15 cellular contexts compared by ENCODE assay signal in the genomic region with DNA sequence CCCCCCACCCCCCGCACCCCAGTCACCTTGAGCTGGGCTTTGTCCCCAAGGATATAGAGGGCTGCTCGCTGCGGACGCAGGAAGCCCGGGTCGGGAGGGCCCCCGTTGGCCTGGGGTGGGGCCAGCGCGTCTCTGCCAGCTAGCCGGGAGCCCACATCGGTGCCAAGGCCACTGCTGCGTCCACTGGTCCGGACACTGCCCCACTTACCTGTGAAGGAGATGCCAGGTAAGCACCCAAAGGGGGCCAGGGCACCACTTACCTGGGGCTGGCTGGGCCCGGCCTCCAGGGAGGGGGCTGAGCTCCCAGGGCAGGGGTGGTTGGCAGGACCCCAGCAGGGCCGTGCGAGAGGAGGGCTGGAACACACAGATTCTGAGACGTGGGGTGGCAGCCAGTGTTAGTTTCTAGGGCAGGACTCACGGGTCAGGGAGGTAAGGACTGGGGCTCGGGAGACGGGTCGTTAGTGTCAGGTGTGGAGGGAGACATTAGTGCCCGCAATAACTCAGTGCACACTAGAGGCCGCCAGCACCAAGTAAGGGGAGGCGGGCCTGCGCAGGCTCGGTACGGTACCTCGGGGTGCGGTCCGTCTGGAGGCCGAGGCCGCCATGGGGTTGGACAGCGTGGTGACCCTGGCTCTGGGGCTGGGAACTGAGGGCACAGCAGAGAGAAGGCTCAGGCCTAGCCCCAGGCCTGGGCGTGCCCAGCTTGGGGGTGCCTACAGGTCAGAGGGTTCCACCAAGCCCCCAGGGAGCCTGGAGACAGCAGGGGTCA. TPM values are rescaled to one million over a fixed set of nuclear protein-coding genes. Genes with fewer than 3 reads are reported as not detected.
A peak's percentile ranks its signal among the peaks of the same experiment; 100 is the strongest.
DNase-seq lines count a peak whose midpoint lies in the region; ATAC-seq and TF ChIP-seq lines count a peak whose summit lies in the region.
"Had no signal": no experiment of that assay in that cellular context is flagged by ENCODE, and none has a peak within 500 bp of the region (broad histone marks: within the 10 kb centered on the region; RNA-seq: fewer than 3 reads in every experiment).

No MANE protein-coding gene starts in this region.

- H3K4me1 ChIP-seq in DND-41 (ENCODE audit: insufficient read depth, low read length) = no peaks in the 10 kb centered on the region
- no peaks in the 10 kb centered on the region for H3K4me1 ChIP-seq in HCT116 (ENCODE audit: control insufficient read depth in 1 of 2, insufficient read depth in 2 of 2, low read length in 2 of 2)
- H3K4me1 ChIP-seq: psoas muscle, upper lobe of right lung had no signal

- POLR2A ChIA-PET in HCT116 (lab: Charles Lee) = no interaction called here
- POLR2A ChIA-PET in activated CD8-positive, alpha-beta T cell treated with anti-CD3 and anti-CD28 coated beads for 36 hours (lab: Charles Lee) = interaction anchor here (1.7 kb wide), 1 partner anchor 13 kb away, joined by 3 read pairs; no protein-coding TSS in a partner anchor

- H3K36me3 ChIP-seq in DND-41 (ENCODE audit: insufficient read depth, low read length) = peaks cover 90% of the 10 kb centered on the region
- H3K36me3 ChIP-seq in HCT116 (ENCODE audit: control insufficient read depth in 1 of 2, insufficient read depth in 2 of 2, low read length in 2 of 2) = peaks cover 19 to 22% of the 10 kb centered on the region in 2 experiments; a peak in 3 of 4 replicates

- no TSS peak for BruUV-seq in HCT116 (replicated peaks; lab: Mats Ljungman, UMichigan)

- H3K4me2 ChIP-seq in DND-41 (ENCODE audit: insufficient read depth, low read length) = no peak overlapping the region
- H3K4me2 ChIP-seq in HCT116 (ENCODE audit: low read length) = no peak overlapping the region

- H3K9me3 ChIP-seq in DND-41 (ENCODE audit: insufficient read depth, low read length, severe bottlenecking) (no peaks in the 10 kb centered on the region), HCT116 (ENCODE audit: control insufficient read depth in 1 of 2, insufficient read depth in 1 of 2, low read depth in 1 of 2, low read length in 2 of 2) (no peaks in the 10 kb centered on the region)
- H3K9me3 ChIP-seq: psoas muscle, upper lobe of right lung had no signal

- no peak overlapping the region for H3K4me3 Mint-ChIP-seq in activated CD8-positive, alpha-beta T cell treated with anti-CD3 and anti-CD28 coated beads for 36 hours
- no peak overlapping the region for H3K4me3 Mint-ChIP-seq in memory B cell
- H3K4me3 Mint-ChIP-seq: activated T-cell treated with anti-CD3 and anti-CD28 coated beads, Interleukin-2, amount 50 U/mL, for 72 hours had no signal

- no peak for TF ChIP-seq POLR2A in HCT116 (IDR thresholded peaks at IDR 0.05; ENCODE audit: borderline replicate concordance, extremely low read depth, insufficient read depth, insufficient read length)

- H3K9ac ChIP-seq in DND-41 (ENCODE audit: low read depth, low read length) (no peak overlapping the region), HCT116 (ENCODE audit: low read length) (no peak overlapping the region)

- H3K9me2 ChIP-seq in HCT116 (ENCODE audit: insufficient read depth) = no peaks in the 10 kb centered on the region

- no peak overlapping the region for H2AFZ ChIP-seq in DND-41 (ENCODE audit: low read depth, low read length)
- H2AFZ ChIP-seq in HCT116 (ENCODE audit: low read depth, low read length, poor library complexity, severe bottlenecking) = no peak overlapping the region

- no peak overlapping the region for H3K27ac Mint-ChIP-seq in activated CD8-positive, alpha-beta T cell treated with anti-CD3 and anti-CD28 coated beads for 36 hours
- H3K27ac Mint-ChIP-seq in memory B cell = peak overlapping the region; percentile 33
- H3K27ac Mint-ChIP-seq: activated T-cell treated with anti-CD3 and anti-CD28 coated beads, Interleukin-2, amount 50 U/mL, for 72 hours had no signal

- no peaks in the 10 kb centered on the region for H3K9me3 Mint-ChIP-seq in activated CD8-positive, alpha-beta T cell treated with anti-CD3 and anti-CD28 coated beads for 36 hours
- H3K9me3 Mint-ChIP-seq in memory B cell = no peaks in the 10 kb centered on the region
- H3K9me3 Mint-ChIP-seq: activated T-cell treated with anti-CD3 and anti-CD28 coated beads, Interleukin-2, amount 50 U/mL, for 72 hours had no signal

- TF ChIP-seq CTCF in DND-41 (IDR thresholded peaks at IDR 0.05; ENCODE audit: borderline replicate concordance, extremely low read depth, low read length, poor library complexity, severe bottlenecking) (peak; percentile 61), HCT116 (IDR thresholded peaks at IDR 0.05 in 2 of 3, conservative IDR thresholded peaks at IDR 0.05 in 1 of 3; ENCODE audit: borderline replicate concordance in 1 of 3, insufficient read depth in 1 of 3, low read depth in 2 of 3, low read length in 2 of 3) (peak in 2 of 3 experiments; percentile 29 to 53; a peak in 3 of 6 replicates)
- TF ChIP-seq CTCF in activated CD8-positive, alpha-beta T cell treated with anti-CD3 and anti-CD28 coated beads for 36 hours (IDR thresholded peaks at IDR 0.05) = peak; percentile 37

- TF ChIP-seq RAD21 in HCT116 (IDR thresholded peaks at IDR 0.05; ENCODE audit: low read depth) = peak; percentile 31

- CTCF ChIA-PET in HCT116 (lab: Charles Lee) = no interaction called here
- CTCF ChIA-PET in activated CD8-positive, alpha-beta T cell treated with anti-CD3 and anti-CD28 coated beads for 36 hours (lab: Charles Lee) = interaction anchor here (0.8 to 2.1 kb wide), 6 partner anchors 10 to 69 kb away, joined by 3 to 6 read pairs (median 3); a partner anchor contains a TSS

- H3K79me2 ChIP-seq in DND-41 (ENCODE audit: insufficient read depth, low read length) (peaks cover 6% of the 10 kb centered on the region; the same call in 1 of the 2 replicates), HCT116 (ENCODE audit: insufficient read depth, low read length) (no peaks in the 10 kb centered on the region)

- peaks cover 14% of the 10 kb centered on the region for H3K4me1 Mint-ChIP-seq in activated CD8-positive, alpha-beta T cell treated with anti-CD3 and anti-CD28 coated beads for 36 hours (ENCODE audit: low read depth)
- H3K4me1 Mint-ChIP-seq in memory B cell = peaks cover 2% of the 10 kb centered on the region

- H4K20me1 ChIP-seq in DND-41 (ENCODE audit: insufficient read depth, low read length) (peaks cover 61% of the 10 kb centered on the region), HCT116 (ENCODE audit: insufficient read depth) (no peaks in the 10 kb centered on the region)

- RAD21 ChIA-PET in HCT116 (lab: Charles Lee; ENCODE audit: low non-redundant PET in 1 of 2, low total read pairs in 2 of 2, uncharacterized antibody in 2 of 2, unreplicated experiment in 2 of 2) = no interaction called here

- no peaks in the 10 kb centered on the region for H3K27me3 ChIP-seq in DND-41 (ENCODE audit: insufficient read depth, low read length, poor library complexity)
- no peaks in the 10 kb centered on the region for H3K27me3 ChIP-seq in HCT116 (ENCODE audit: insufficient read depth, low read length)
- H3K27me3 ChIP-seq: upper lobe of right lung had no signal

- ATAC-seq in DND-41 (ENCODE audit: insufficient read depth, low read depth) (peak; percentile 56), HCT116 (peak; percentile 76), memory B cell (ENCODE audit: low read depth) (peak; percentile 65), HG03139 (IDR thresholded peaks at IDR 0.05; ENCODE audit: unreplicated experiment) (no peak), HG03108 (IDR thresholded peaks at IDR 0.05; ENCODE audit: unreplicated experiment) (no peak)
- ATAC-seq in activated CD8-positive, alpha-beta T cell treated with anti-CD3 and anti-CD28 coated beads for 36 hours = peak; percentile 46
- ATAC-seq: psoas muscle, upper lobe of right lung had no signal

- no peaks in the 10 kb centered on the region for H3K27me3 Mint-ChIP-seq in activated CD8-positive, alpha-beta T cell treated with anti-CD3 and anti-CD28 coated beads for 36 hours
- H3K27me3 Mint-ChIP-seq in memory B cell = no peaks in the 10 kb centered on the region

- intact Hi-C loops in HCT116 (cut with micrococcal nuclease) = no loop called here
- intact Hi-C loops in activated CD8-positive, alpha-beta T cell treated with anti-CD3 and anti-CD28 coated beads for 36 hours (cut with micrococcal nuclease) = no loop called here

- no peak for DNase-seq in DND-41
- no peak for DNase-seq in HCT116 (ENCODE audit: low read depth, low spot score)
- peak; percentile 32 for DNase-seq in activated CD8-positive, alpha-beta T cell treated with anti-CD3 and anti-CD28 coated beads for 36 hours
- DNase-seq in memory B cell (ENCODE audit: low spot score in 2 of 2) = no peak
- no peak for DNase-seq in GM19240 (ENCODE audit: insufficient read length, low spot score)
- no peak for DNase-seq in C1 segment of cervical spinal cord (lab: John Stamatoyannopoulos, UW)
- DNase-seq: caudate nucleus, NCI-H1092 treated with DMSO at 0.1 percent for 48 hours, psoas muscle, upper lobe of right lung had no signal

- H3K4me3 ChIP-seq in DND-41 (ENCODE audit: low read depth in 1 of 2, low read length in 2 of 2) (no peak overlapping the region), HCT116 (replicated peaks in 1 of 2; ENCODE audit: low read depth in 1 of 2, low read length in 2 of 2) (no peak overlapping the region)
- H3K4me3 ChIP-seq: psoas muscle, upper lobe of right lung had no signal

- 0 out of 2 replicates have a peak overlapping the region, but pooled peaks have one; percentile 20 for H3K27ac ChIP-seq in DND-41 (ENCODE audit: low read length)
- H3K27ac ChIP-seq in HCT116 (ENCODE audit: low read depth, low read length) = no peak overlapping the region
- H3K27ac ChIP-seq: psoas muscle, upper lobe of right lung had no signal

- H3K36me3 Mint-ChIP-seq in activated CD8-positive, alpha-beta T cell treated with anti-CD3 and anti-CD28 coated beads for 36 hours (ENCODE audit: low read depth) = peaks cover 37% of the 10 kb centered on the region
- H3K36me3 Mint-ChIP-seq in memory B cell = peaks cover 26% of the 10 kb centered on the region

TF ChIP-seq in HCT116, 20 proteins besides CTCF, POLR2A, EP300 and RAD21 (continues in another document):
- TF ChIP-seq JUND (IDR thresholded peaks at IDR 0.05) (no peak), EGR1 (IDR thresholded peaks at IDR 0.05; ENCODE audit: low read depth) (no peak)

RNA-seq across cellular contexts. Expression of a gene that starts 18.2 kb away (rescaled TPM):
- 91.1 TPM for total RNA-seq in HCT116 (2021; ENCODE audit: unreplicated experiment)
- polyA plus RNA-seq in HCT116 (2012) = 42.3 and 66.1 TPM in 2 replicates
- 100 to 1,000 TPM; 120 TPM for total RNA-seq in activated CD8-positive, alpha-beta T cell treated with anti-CD3 and anti-CD28 coated beads for 36 hours

RNA-seq across cellular contexts. Expression of a gene that starts 24.7 kb away (rescaled TPM):
- total RNA-seq in HCT116 (2021; ENCODE audit: unreplicated experiment) = 12.8 TPM
- 11.4 and 12.1 TPM in 2 replicates for polyA plus RNA-seq in HCT116 (2012)
- 1 to 10 TPM; 5.5 to 6.8 TPM for total RNA-seq in activated CD8-positive, alpha-beta T cell treated with anti-CD3 and anti-CD28 coated beads for 36 hours
- total RNA-seq: frontal cortex had no signal

RNA-seq across cellular contexts. Expression of a gene that starts 30.0 kb away (rescaled TPM):
- total RNA-seq in HCT116 (2021; ENCODE audit: unreplicated experiment) = 0.39 TPM
- 0.17 and 0.56 TPM in 2 replicates for polyA plus RNA-seq in HCT116 (2012)
- total RNA-seq in activated CD8-positive, alpha-beta T cell treated with anti-CD3 and anti-CD28 coated beads for 36 hours = under 1 TPM in 1 of 2 experiments, not detected in 1; 0.29 TPM
- total RNA-seq: frontal cortex, lower leg skin, psoas muscle, upper lobe of right lung had no signal
- polyA plus RNA-seq: psoas muscle had no signal

RNA-seq across cellular contexts. Expression of a gene that starts 50.9 kb away (rescaled TPM):
- 56.9 TPM for total RNA-seq in HCT116 (2021; ENCODE audit: unreplicated experiment)
- polyA plus RNA-seq in HCT116 (2012) = 42.4 and 45.3 TPM in 2 replicates
- 10 to 100 TPM; 48.0 to 48.8 TPM for total RNA-seq in activated CD8-positive, alpha-beta T cell treated with anti-CD3 and anti-CD28 coated beads for 36 hours

RNA-seq across cellular contexts. Expression of a gene that starts 51.4 kb away (rescaled TPM):
- 99.1 TPM for total RNA-seq in HCT116 (2021; ENCODE audit: unreplicated experiment)
- 86.8 and 86.9 TPM in 2 replicates for polyA plus RNA-seq in HCT116 (2012)
- total RNA-seq in activated CD8-positive, alpha-beta T cell treated with anti-CD3 and anti-CD28 coated beads for 36 hours = 100 to 1,000 TPM; 121 to 126 TPM

Comparison
In these comparisons a context has a peak if more than half of its experiments do, and no peak if none do; other contexts are left out.
1. ATAC-seq: peak in DND-41 (single experiment), HCT116 (single experiment), activated CD8-positive, alpha-beta T cell treated with anti-CD3 and anti-CD28 coated beads for 36 hours (single experiment) and memory B cell (single experiment); none in HG03139 (single experiment) and HG03108 (single experiment).
2. Peak in every context shown above with its lines, with median percentiles within 50 percentile points of each other: CTCF ChIP-seq.